ENCODE assay signal across 9 cellular contexts in the genomic region with DNA sequence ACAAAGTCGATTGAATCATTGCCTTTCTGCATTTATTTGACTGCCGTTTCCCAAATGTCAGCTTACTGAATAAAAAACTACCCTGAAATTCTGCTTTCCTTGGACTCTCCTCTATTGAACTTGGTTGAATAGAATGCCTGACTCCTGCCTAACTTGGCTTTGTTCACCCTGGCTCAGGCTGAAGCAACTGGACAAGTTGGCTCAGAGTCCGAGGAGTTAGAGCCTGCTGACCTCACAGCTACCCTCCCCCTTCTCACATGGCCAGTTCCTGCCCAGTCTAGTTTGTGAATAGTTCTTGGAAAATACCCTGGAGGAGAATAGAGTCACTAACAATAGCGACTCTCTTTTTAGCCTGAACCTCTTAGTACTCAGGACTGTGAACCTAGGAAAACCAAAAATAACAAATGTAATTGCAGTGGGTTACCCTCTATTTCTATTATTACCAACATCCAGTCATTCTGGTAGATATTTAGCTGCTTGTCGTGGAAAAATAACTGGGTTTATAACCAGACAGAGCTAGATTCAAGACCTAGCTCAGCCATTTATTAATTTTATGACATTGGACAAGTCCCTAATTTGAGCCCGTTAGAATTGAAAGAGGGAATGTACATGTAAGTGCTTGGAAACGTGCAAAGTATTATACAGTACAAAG. TPM values are rescaled to one million over a fixed set of nuclear protein-coding genes. Genes with fewer than 3 reads are reported as not detected.
A peak's percentile ranks its signal among the peaks of the same experiment; 100 is the strongest.
DNase-seq lines count a peak whose midpoint lies in the region; ATAC-seq and TF ChIP-seq lines count a peak whose summit lies in the region.
"Had no signal": no experiment of that assay in that cellular context is flagged by ENCODE, and none has a peak within 500 bp of the region (broad histone marks: within the 10 kb centered on the region; RNA-seq: fewer than 3 reads in every experiment).

No MANE protein-coding gene starts in this region.

- no peak overlapping the region for H3K27ac Mint-ChIP-seq in stimulated activated effector memory CD8-positive, alpha-beta T cell treated with anti-CD3 and anti-CD28 coated beads, Interleukin-12 subunit alpha, Interleukin-12 subunit beta, amount 100 ng/mL, for 72 hours
- H3K27ac Mint-ChIP-seq in activated T-helper 2 cell treated with anti-CD3 and anti-CD28 coated beads, Interferon-gamma antibody, Interleukin-2, Interleukin-4, amounts not matched to agents 10 μg/mL and 5 μg/mL and 100 μg/mL, durations not matched to agents 14 hours and 24 hours and 36 hours: no peak overlapping the region
- H3K27ac Mint-ChIP-seq: activated T-helper 17 cell treated with anti-CD3 and anti-CD28 coated beads, Interleukin-2, amount 50 U/mL, for 72 hours had no signal

- H3K27me3 ChIP-seq in testis: no peaks in the 10 kb centered on the region

- no peaks in the 10 kb centered on the region for H3K36me3 Mint-ChIP-seq in stimulated activated effector memory CD8-positive, alpha-beta T cell treated with anti-CD3 and anti-CD28 coated beads, Interleukin-12 subunit alpha, Interleukin-12 subunit beta, amount 100 ng/mL, for 72 hours
- H3K36me3 Mint-ChIP-seq in activated T-helper 2 cell treated with anti-CD3 and anti-CD28 coated beads, Interferon-gamma antibody, Interleukin-2, Interleukin-4, amounts not matched to agents 10 μg/mL and 5 μg/mL and 100 μg/mL, durations not matched to agents 14 hours and 24 hours and 36 hours (ENCODE audit: low read depth): no peaks in the 10 kb centered on the region

- no peak overlapping the region for H3K4me3 Mint-ChIP-seq in stimulated activated effector memory CD8-positive, alpha-beta T cell treated with anti-CD3 and anti-CD28 coated beads, Interleukin-12 subunit alpha, Interleukin-12 subunit beta, amount 100 ng/mL, for 72 hours
- no peak overlapping the region for H3K4me3 Mint-ChIP-seq in activated T-helper 2 cell treated with anti-CD3 and anti-CD28 coated beads, Interferon-gamma antibody, Interleukin-2, Interleukin-4, amounts not matched to agents 10 μg/mL and 5 μg/mL and 100 μg/mL, durations not matched to agents 14 hours and 24 hours and 36 hours (ENCODE audit: low read depth)
- H3K4me3 Mint-ChIP-seq: activated T-helper 17 cell treated with anti-CD3 and anti-CD28 coated beads, Interleukin-2, amount 50 U/mL, for 72 hours had no signal

- H3K4me1 ChIP-seq in testis: no peaks in the 10 kb centered on the region

- peaks cover 15% of the 10 kb centered on the region for H3K27me3 Mint-ChIP-seq in activated T-helper 2 cell treated with anti-CD3 and anti-CD28 coated beads, Interferon-gamma antibody, Interleukin-2, Interleukin-4, amounts not matched to agents 10 μg/mL and 5 μg/mL and 100 μg/mL, durations not matched to agents 14 hours and 24 hours and 36 hours (ENCODE audit: low read depth)
- H3K27me3 Mint-ChIP-seq: activated T-helper 17 cell treated with anti-CD3 and anti-CD28 coated beads, Interleukin-2, amount 50 U/mL, for 72 hours had no signal

- intact Hi-C loops in testis (cut with DNase I; ENCODE audit: low total_unique reads): no loop called here
- intact Hi-C loops in activated T-helper 2 cell treated with anti-CD3 and anti-CD28 coated beads, Interferon-gamma antibody, Interleukin-2, Interleukin-4, amounts not matched to agents 10 μg/mL and 5 μg/mL and 100 μg/mL, durations not matched to agents 14 hours and 24 hours and 36 hours (cut with micrococcal nuclease): no loop called here

- no peaks in the 10 kb centered on the region for H3K9me3 Mint-ChIP-seq in stimulated activated effector memory CD8-positive, alpha-beta T cell treated with anti-CD3 and anti-CD28 coated beads, Interleukin-12 subunit alpha, Interleukin-12 subunit beta, amount 100 ng/mL, for 72 hours
- H3K9me3 Mint-ChIP-seq in activated T-helper 2 cell treated with anti-CD3 and anti-CD28 coated beads, Interferon-gamma antibody, Interleukin-2, Interleukin-4, amounts not matched to agents 10 μg/mL and 5 μg/mL and 100 μg/mL, durations not matched to agents 14 hours and 24 hours and 36 hours: no peaks in the 10 kb centered on the region
- H3K9me3 Mint-ChIP-seq: activated T-helper 17 cell treated with anti-CD3 and anti-CD28 coated beads, Interleukin-2, amount 50 U/mL, for 72 hours had no signal

- H3K27ac ChIP-seq in testis: no peak overlapping the region

- no peak for TF ChIP-seq CTCF in testis (IDR thresholded peaks at IDR 0.05)

- ATAC-seq in esophagus mucosa (peak; percentile 90), HG02588 (IDR thresholded peaks at IDR 0.05; ENCODE audit: unreplicated experiment) (no peak)
- no peak for ATAC-seq in stimulated activated effector memory CD8-positive, alpha-beta T cell treated with anti-CD3 and anti-CD28 coated beads, Interleukin-12 subunit alpha, Interleukin-12 subunit beta, amount 100 ng/mL, for 72 hours
- ATAC-seq: activated T-helper 17 cell treated with anti-CD3 and anti-CD28 coated beads, Interleukin-2, amount 50 U/mL, for 72 hours had no signal

- H3K36me3 ChIP-seq in testis (ENCODE audit: low read depth, missing control alignments): no peaks in the 10 kb centered on the region

- no peak for TF ChIP-seq POLR2A in testis (IDR thresholded peaks at IDR 0.05)

- no peaks in the 10 kb centered on the region for H3K9me3 ChIP-seq in testis

- no peak overlapping the region for H3K4me3 ChIP-seq in testis

- WGBS in testis, 2 donors: 70% methylated on average over 7 of the region's 7 CpGs

- no peaks in the 10 kb centered on the region for H3K4me1 Mint-ChIP-seq in stimulated activated effector memory CD8-positive, alpha-beta T cell treated with anti-CD3 and anti-CD28 coated beads, Interleukin-12 subunit alpha, Interleukin-12 subunit beta, amount 100 ng/mL, for 72 hours
- no peaks in the 10 kb centered on the region for H3K4me1 Mint-ChIP-seq in activated T-helper 2 cell treated with anti-CD3 and anti-CD28 coated beads, Interferon-gamma antibody, Interleukin-2, Interleukin-4, amounts not matched to agents 10 μg/mL and 5 μg/mL and 100 μg/mL, durations not matched to agents 14 hours and 24 hours and 36 hours (ENCODE audit: low read depth)
- H3K4me1 Mint-ChIP-seq: activated T-helper 17 cell treated with anti-CD3 and anti-CD28 coated beads, Interleukin-2, amount 50 U/mL, for 72 hours had no signal

- peak; percentile 5 for DNase-seq in NCI-H446 treated with DMSO at 0.1 percent for 48 hours (lab: John Stamatoyannopoulos, UW)
- peak; percentile 95 for DNase-seq in medulla oblongata (ENCODE audit: extremely low spot score)
- DNase-seq in testis: peak; percentile 49
- no peak for DNase-seq in stimulated activated effector memory CD8-positive, alpha-beta T cell treated with anti-CD3 and anti-CD28 coated beads, Interleukin-12 subunit alpha, Interleukin-12 subunit beta, amount 100 ng/mL, for 72 hours (ENCODE audit: low spot score in 2 of 2)
- no peak for DNase-seq in SHP77 treated with DMSO at 0.1 percent for 48 hours (lab: John Stamatoyannopoulos, UW)
- no peak for DNase-seq in activated T-helper 2 cell treated with anti-CD3 and anti-CD28 coated beads, Interferon-gamma antibody, Interleukin-2, Interleukin-4, amounts not matched to agents 10 μg/mL and 5 μg/mL and 100 μg/mL, durations not matched to agents 14 hours and 24 hours and 36 hours (ENCODE audit: low spot score)

RNA-seq across cellular contexts. Expression of a gene that starts 17.3 kb away (rescaled TPM):
- total RNA-seq in esophagus mucosa (17.3 TPM), testis (10 to 100 TPM; 16.9 to 20.0 TPM)
- 18.9 TPM for polyA plus RNA-seq in testis (ENCODE audit: insufficient read depth, low read depth, low replicate concordance)
- 32.2 and 32.7 TPM in 2 replicates for total RNA-seq in activated T-helper 2 cell treated with anti-CD3 and anti-CD28 coated beads, Interferon-gamma antibody, Interleukin-2, Interleukin-4, amounts not matched to agents 10 μg/mL and 5 μg/mL and 100 μg/mL, durations not matched to agents 14 hours and 24 hours and 36 hours

Comparison
In these comparisons a context has a peak if more than half of its experiments do, and no peak if none do; other contexts are left out.
1. DNase-seq: peak in NCI-H446 treated with DMSO at 0.1 percent for 48 hours (single experiment), medulla oblongata (single experiment) and testis (single experiment); none in stimulated activated effector memory CD8-positive, alpha-beta T cell treated with anti-CD3 and anti-CD28 coated beads, Interleukin-12 subunit alpha, Interleukin-12 subunit beta, amount 100 ng/mL, for 72 hours (0 of 2), SHP77 treated with DMSO at 0.1 percent for 48 hours (single experiment) and activated T-helper 2 cell treated with anti-CD3 and anti-CD28 coated beads, Interferon-gamma antibody, Interleukin-2, Interleukin-4, amounts not matched to agents 10 μg/mL and 5 μg/mL and 100 μg/mL, durations not matched to agents 14 hours and 24 hours and 36 hours (single experiment).